In genomic region chr12:76878899-76879709, GRCh38 we compare ENCODE assay signal across 1 cellular context.
TF ChIP-seq lines count a peak whose summit lies in the region.

Gene CSRP2 (minus strand): TSS chr12:76879019. CDS start chr12:76866260, 12,759 bp downstream.

TF ChIP-seq in HEK293, 187 proteins besides CTCF, POLR2A, EP300 and RAD21 (continued from another document):
- TF ChIP-seq KLF10 (tag by site-specific recombination; IDR thresholded peaks at IDR 0.05) (peak; percentile 56; the same call in 1 of the 2 replicates), EGR2 (tag by site-specific recombination; IDR thresholded peaks at IDR 0.05; ENCODE audit: low read depth) (peak; percentile 48; the same call in 1 of the 2 replicates), ZNF157 (tag by site-specific recombination; IDR thresholded peaks at IDR 0.05) (no peak), ZBTB26 (tag by site-specific recombination; optimal IDR thresholded peaks at IDR 0.05) (peak; percentile 89), ZEB2 (tag by site-specific recombination; IDR thresholded peaks at IDR 0.05) (0 out of 2 replicates have a peak, but pooled peaks have one; percentile 11), ZNF501 (tag by site-specific recombination; IDR thresholded peaks at IDR 0.05) (peak; percentile 38; the same call in 1 of the 2 replicates), ZSCAN30 (tag by site-specific recombination; IDR thresholded peaks at IDR 0.05) (peak; percentile 69; the same call in 1 of the 2 replicates), ZBTB6 (tag by site-specific recombination; IDR thresholded peaks at IDR 0.05) (no peak), ZNF221 (tag by site-specific recombination; IDR thresholded peaks at IDR 0.05; ENCODE audit: borderline replicate concordance) (no peak), ZNF404 (tag by site-specific recombination; IDR thresholded peaks at IDR 0.05) (no peak), HOXA7 (CRISPR knock-in tag; IDR thresholded peaks at IDR 0.05; ENCODE audit: borderline replicate concordance) (no peak), ZNF549 (tag by site-specific recombination; IDR thresholded peaks at IDR 0.05) (no peak), ZNF398 (tag by site-specific recombination; IDR thresholded peaks at IDR 0.05) (peak; percentile 78), BCL11A (tag by site-specific recombination; IDR thresholded peaks at IDR 0.05; ENCODE audit: low read depth) (no peak), TSHZ1 (tag by site-specific recombination; IDR thresholded peaks at IDR 0.05; ENCODE audit: borderline replicate concordance) (no peak), ZNF292 (tag by site-specific recombination; IDR thresholded peaks at IDR 0.05; ENCODE audit: borderline replicate concordance, low read depth) (no peak), ZSCAN23 (tag by site-specific recombination; IDR thresholded peaks at IDR 0.05) (no peak), ZNF184 (tag by site-specific recombination; IDR thresholded peaks at IDR 0.05) (no peak), ZBTB1 (tag by site-specific recombination; IDR thresholded peaks at IDR 0.05) (no peak), ZNF544 (tag by site-specific recombination; IDR thresholded peaks at IDR 0.05) (no peak), ZBTB17 (tag by site-specific recombination; IDR thresholded peaks at IDR 0.05) (peak; percentile 73), INSM2 (tag by site-specific recombination; IDR thresholded peaks at IDR 0.05) (no peak), ZNF133 (tag by site-specific recombination; IDR thresholded peaks at IDR 0.05) (no peak), ZNF600 (tag by site-specific recombination; IDR thresholded peaks at IDR 0.05) (peak; percentile 62), ZSCAN16 (tag by site-specific recombination; IDR thresholded peaks at IDR 0.05) (no peak), ZNF596 (tag by site-specific recombination; IDR thresholded peaks at IDR 0.05) (peak; percentile 37; the same call in 1 of the 2 replicates), YY2 (tag by site-specific recombination; IDR thresholded peaks at IDR 0.05) (no peak), IKZF3 (tag by site-specific recombination; IDR thresholded peaks at IDR 0.05) (peak; percentile 97), ZFHX2 (tag by site-specific recombination; conservative IDR thresholded peaks at IDR 0.05) (peak; percentile 65), ZNF341 (tag by site-specific recombination; IDR thresholded peaks at IDR 0.05; ENCODE audit: low read depth) (peak; percentile 82), SP2 (tag by site-specific recombination; IDR thresholded peaks at IDR 0.05) (peak; percentile 89)
TF ChIP-seq in HEK293: peak in this region for 53.
